ENCODE assay signal across 22 cellular contexts in the genomic region with DNA sequence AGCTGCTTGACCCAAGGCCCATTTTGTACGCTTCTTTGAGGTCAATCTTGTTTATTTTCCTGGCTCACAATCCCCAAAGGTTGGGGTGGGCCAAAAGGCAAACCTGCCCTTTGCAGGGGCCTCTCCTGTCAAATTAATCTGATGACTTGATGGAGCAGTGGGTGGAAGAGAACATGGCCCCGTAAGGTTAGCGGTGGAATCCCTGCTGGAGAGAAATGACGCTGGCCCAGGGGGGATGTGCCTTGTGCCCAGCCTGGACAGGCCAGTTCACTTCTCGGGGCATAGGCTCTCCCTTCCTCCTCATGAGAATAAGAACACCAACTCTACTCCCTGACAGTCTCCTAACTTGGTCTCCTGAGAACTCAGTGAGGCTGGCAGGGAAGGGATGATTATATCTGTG. TPM values are rescaled to one million over a fixed set of nuclear protein-coding genes. Genes with fewer than 3 reads are reported as not detected.
DNase-seq lines count a peak whose midpoint lies in the region; ATAC-seq, FAIRE-seq and TF ChIP-seq lines count a peak whose summit lies in the region.
"Had no signal": no experiment of that assay in that cellular context is flagged by ENCODE, and none has a peak within 500 bp of the region (broad histone marks: within the 10 kb centered on the region; RNA-seq: fewer than 3 reads in every experiment).

No MANE protein-coding gene starts in this region.

- TF ChIP-seq EP300 in HepG2 (IDR thresholded peaks at IDR 0.05; ENCODE audit: low read depth in 2 of 2, low read length in 2 of 2) (no peak), HepG2 (CRISPR knock-in tag; IDR thresholded peaks at IDR 0.05; ENCODE audit: borderline replicate concordance) (no peak)

- CTCF ChIA-PET in HepG2 (lab: Yijun Ruan, JAX; ENCODE audit: low intra/inter-chr PET ratio, low total read pairs) = no interaction called here

- intact Hi-C loops in HepG2 (cut with micrococcal nuclease; ENCODE audit: unreplicated experiment) = no loop called here

- TF ChIP-seq POLR2A in HepG2 (IDR thresholded peaks at IDR 0.05; ENCODE audit: insufficient read depth in 1 of 2, low read depth in 2 of 2, low read length in 2 of 2) = no peak

- H4K20me1 ChIP-seq in HepG2 (ENCODE audit: insufficient read depth, low read length) = no peaks in the 10 kb centered on the region
- H4K20me1 ChIP-seq: BLaER1 had no signal

- POLR2A ChIA-PET in HepG2 (lab: Yijun Ruan, JAX) = no interaction called here

- H3K4me3 ChIP-seq in liver (ENCODE audit: low read depth in 1 of 3, low read length in 3 of 3) (no peak overlapping the region), HepG2 (replicated peaks in 1 of 3; ENCODE audit: insufficient read depth in 1 of 3, low read depth in 2 of 3, low read length in 3 of 3) (no peak overlapping the region), skeletal muscle satellite cell (ENCODE audit: low read length) (no peak overlapping the region)
- H3K4me3 ChIP-seq: BLaER1, GM23248, pancreas, transverse colon had no signal

- H3K36me3 ChIP-seq in liver (ENCODE audit: control insufficient read depth in 4 of 4, insufficient read depth in 3 of 4, low read depth in 1 of 4, low read length in 3 of 4) = no peaks in the 10 kb centered on the region
- no peaks in the 10 kb centered on the region for H3K36me3 ChIP-seq in HepG2 (replicated peaks in 1 of 2; ENCODE audit: control insufficient read depth in 1 of 2, insufficient read depth in 2 of 2, low read length in 2 of 2)
- no peaks in the 10 kb centered on the region for H3K36me3 ChIP-seq in skeletal muscle satellite cell (ENCODE audit: insufficient read depth, low read length)
- H3K36me3 ChIP-seq: BLaER1, pancreas, transverse colon had no signal

- no peak for DNase-seq in HepG2 (ENCODE audit: low spot score)
- no peak for DNase-seq in NK-92 (lab: John Stamatoyannopoulos, UW; ENCODE audit: unreplicated experiment)
- DNase-seq in AG08396 (ENCODE audit: low spot score) = no peak
- DNase-seq in NCI-H510A (lab: John Stamatoyannopoulos, UW) = no peak
- DNase-seq: activated CD8-positive, alpha-beta T cell treated with anti-CD3 and anti-CD28 coated beads for 36 hours; activated T-cell treated with anti-CD3 and anti-CD28 coated beads, Interleukin-2, amount 50 U/mL, for 1 hour; amniotic stem cell; COR-L47; effector CD8-positive, alpha-beta T cell; naive thymus-derived CD4-positive, alpha-beta T cell; NCI-H748 treated with DMSO at 0.1 percent for 48 hours; OCI-M1; pancreas; T1000; transverse colon had no signal

- no peak overlapping the region for H3K4me2 ChIP-seq in HepG2 (ENCODE audit: low read depth, low read length)
- peak overlapping the region; percentile 2 for H3K4me2 ChIP-seq in skeletal muscle satellite cell (ENCODE audit: low read length)
- H3K4me2 ChIP-seq: BLaER1 had no signal

- ATAC-seq in HepG2 = no peak
- ATAC-seq in HG03280 (IDR thresholded peaks at IDR 0.05; ENCODE audit: unreplicated experiment) = no peak
- ATAC-seq: activated CD8-positive, alpha-beta T cell treated with anti-CD3 and anti-CD28 coated beads for 36 hours; naive thymus-derived CD4-positive, alpha-beta T cell; pancreas had no signal

- H3K27me3 ChIP-seq in liver (ENCODE audit: control insufficient read depth in 4 of 4, insufficient read depth in 4 of 4, low read length in 3 of 4) = no peaks in the 10 kb centered on the region
- peaks cover 0 to 12% of the 10 kb centered on the region in 2 experiments; a peak in 2 of 5 replicates for H3K27me3 ChIP-seq in HepG2 (ENCODE audit: control insufficient read depth in 1 of 2, insufficient read depth in 2 of 2, low read length in 2 of 2)
- H3K27me3 ChIP-seq in layer of hippocampus (ENCODE audit: control insufficient read depth, insufficient read depth, low read length) = no peaks in the 10 kb centered on the region
- no peaks in the 10 kb centered on the region for H3K27me3 ChIP-seq in skeletal muscle satellite cell (ENCODE audit: control insufficient read depth, insufficient read depth, low read length)
- H3K27me3 ChIP-seq: BLaER1, pancreas, transverse colon had no signal

- no peak for TF ChIP-seq RAD21 in liver (IDR thresholded peaks at IDR 0.05)
- no peak for TF ChIP-seq RAD21 in HepG2 (CRISPR knock-in tag; IDR thresholded peaks at IDR 0.05)

- H3K4me1 ChIP-seq in liver (ENCODE audit: control insufficient read depth in 4 of 4, insufficient read depth in 4 of 4, low read length in 3 of 4) = peaks cover 5 to 13% (median 6%) of the 10 kb centered on the region in 4 donors
- H3K4me1 ChIP-seq in HepG2 (ENCODE audit: insufficient read depth, low read length) = no peaks in the 10 kb centered on the region
- H3K4me1 ChIP-seq in skeletal muscle satellite cell (ENCODE audit: control insufficient read depth, insufficient read depth, low read length) = peaks cover 56% of the 10 kb centered on the region

- H2AFZ ChIP-seq in HepG2 (ENCODE audit: low read length) = no peak overlapping the region
- H2AFZ ChIP-seq: GM23248 had no signal

- no peaks in the 10 kb centered on the region for H3K79me2 ChIP-seq in HepG2 (ENCODE audit: insufficient read depth, low read length)

- H3K27ac ChIP-seq in liver (ENCODE audit: low read depth in 1 of 2, low read length in 2 of 2) (no peak overlapping the region), HepG2 (ENCODE audit: extremely low read length, insufficient read depth, low read length) (no peak overlapping the region), layer of hippocampus (ENCODE audit: low read depth, low read length) (peak overlapping the region; percentile 95)
- H3K27ac ChIP-seq: BLaER1, GM23248, transverse colon had no signal

- TF ChIP-seq CTCF in liver (IDR thresholded peaks at IDR 0.05; ENCODE audit: low read depth, low read length, missing input control) (no peak), HepG2 (CRISPR knock-in tag; IDR thresholded peaks at IDR 0.05) (no peak)

- no TSS peak for BruUV-seq in HepG2 (replicated peaks; lab: Mats Ljungman, UMichigan)

- FAIRE-seq in HepG2 (lab: Jason Lieb, UNC) = no peak
- FAIRE-seq: keratinocyte, pancreas had no signal

- 68% methylated on average over 5 of the region's 5 CpGs for WGBS in liver
- 56% methylated on average over 5 of the region's 5 CpGs for WGBS in HepG2 (ENCODE audit: low lambda C conversion rate)

- H3K9ac ChIP-seq in liver (ENCODE audit: low read depth in 1 of 2, low read length in 2 of 2) (no peak overlapping the region), HepG2 (ENCODE audit: insufficient read depth, low read depth, low read length) (no peak overlapping the region), skeletal muscle satellite cell (ENCODE audit: low read depth, low read length) (peak overlapping the region; percentile 0)
- H3K9ac ChIP-seq: BLaER1, GM23248 had no signal

- H3K9me3 ChIP-seq in liver (ENCODE audit: control insufficient read depth in 4 of 4, low read length in 3 of 4) (no peaks in the 10 kb centered on the region), HepG2 (ENCODE audit: low read length) (no peaks in the 10 kb centered on the region), skeletal muscle satellite cell (replicated peaks; ENCODE audit: low read length) (no peaks in the 10 kb centered on the region)
- H3K9me3 ChIP-seq: pancreas, transverse colon had no signal

- in situ Hi-C loops in HepG2 (cut with HindIII; ENCODE audit: extremely low pct_ligation_motif_present, low pct_unique_long_range_greater_than_20kb) = no loop called here

TF ChIP-seq in liver, 16 proteins besides CTCF, POLR2A, EP300 and RAD21:
- TF ChIP-seq NR2F2 (IDR thresholded peaks at IDR 0.05) (peak; percentile 72), YY1 (IDR thresholded peaks at IDR 0.05) (no peak)

TF ChIP-seq in HepG2, 621 proteins besides CTCF, POLR2A, EP300 and RAD21 (continues in another document):
- no peak for TF ChIP-seq SP4 (CRISPR knock-in tag; IDR thresholded peaks at IDR 0.05)
- TF ChIP-seq TBL1XR1 (IDR thresholded peaks at IDR 0.05; ENCODE audit: borderline replicate concordance, low read length, partially characterized antibody) = no peak
- TF ChIP-seq SMAD1 (CRISPR knock-in tag; IDR thresholded peaks at IDR 0.05; ENCODE audit: borderline replicate concordance, low read depth) = no peak
- no peak for TF ChIP-seq REPIN1 (CRISPR knock-in tag; IDR thresholded peaks at IDR 0.05; ENCODE audit: borderline replicate concordance, low read depth)
- TF ChIP-seq, protein P1, sequence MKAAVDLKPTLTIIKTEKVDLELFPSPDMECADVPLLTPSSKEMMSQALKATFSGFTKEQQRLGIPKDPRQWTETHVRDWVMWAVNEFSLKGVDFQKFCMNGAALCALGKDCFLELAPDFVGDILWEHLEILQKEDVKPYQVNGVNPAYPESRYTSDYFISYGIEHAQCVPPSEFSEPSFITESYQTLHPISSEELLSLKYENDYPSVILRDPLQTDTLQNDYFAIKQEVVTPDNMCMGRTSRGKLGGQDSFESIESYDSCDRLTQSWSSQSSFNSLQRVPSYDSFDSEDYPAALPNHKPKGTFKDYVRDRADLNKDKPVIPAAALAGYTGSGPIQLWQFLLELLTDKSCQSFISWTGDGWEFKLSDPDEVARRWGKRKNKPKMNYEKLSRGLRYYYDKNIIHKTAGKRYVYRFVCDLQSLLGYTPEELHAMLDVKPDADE (CRISPR knock-in tag; IDR thresholded peaks at IDR 0.05) = no peak

RNA-seq across cellular contexts. Expression of a gene that starts 40.5 kb away (rescaled TPM):
- total RNA-seq in liver = 10 to 100 TPM in 1 of 2 donors, 1 to 10 TPM in 1; 9.6 to 11.1 TPM
- 10 to 100 TPM in 1 of 2 donors, 1 to 10 TPM in 1; 3.9 to 11.1 TPM for polyA plus RNA-seq in liver
- total RNA-seq in HepG2 (2016; rRNA removed; fragmentation: Illumina TruSeq; extraction: Trizol) = 13.4 and 16.0 TPM in 2 replicates
- total RNA-seq in HepG2 (2016; cell fraction: cytosol; rRNA removed; fragmentation: Illumina TruSeq; extraction: Trizol; ENCODE audit: low read depth) = 1.5 and 2.5 TPM in 2 replicates
- total RNA-seq in HepG2 (2016; cell fraction: insoluble cytoplasmic fraction; rRNA removed; fragmentation: Illumina TruSeq; extraction: Trizol) = 13.4 and 14.5 TPM in 2 replicates
- 8.6 and 8.8 TPM in 2 replicates for total RNA-seq in HepG2 (2016; cell fraction: membrane; rRNA removed; fragmentation: Illumina TruSeq; extraction: Trizol)
- total RNA-seq in HepG2 (2016; cell fraction: nucleus; rRNA removed; fragmentation: Illumina TruSeq; extraction: Trizol) = 8.3 and 9.9 TPM in 2 replicates
- polyA plus RNA-seq in HepG2 (2011; rRNA removed) = 12.7 and 13.7 TPM in 2 replicates
- 11.3 and 13.6 TPM in 2 replicates for polyA plus RNA-seq in HepG2 (2011; cell fraction: cytosol; rRNA removed)
- 16.2 and 18.1 TPM in 2 replicates for polyA plus RNA-seq in HepG2 (2011; cell fraction: nucleus; rRNA removed)
- 8.9 and 9.1 TPM in 2 replicates for polyA plus RNA-seq in HepG2 (2012)
- polyA plus RNA-seq in HepG2 (2016; cell fraction: cytosol; fragmentation: Illumina TruSeq; extraction: Trizol; ENCODE audit: low read depth) = 1.5 and 1.6 TPM in 2 replicates
- 19.1 and 21.4 TPM in 2 replicates for polyA plus RNA-seq in HepG2 (2016; cell fraction: insoluble cytoplasmic fraction; fragmentation: Illumina TruSeq; extraction: Trizol; ENCODE audit: low read depth)
- polyA plus RNA-seq in HepG2 (2016; cell fraction: membrane; fragmentation: Illumina TruSeq; extraction: Trizol; ENCODE audit: low read depth) = 6.0 and 6.2 TPM in 2 replicates
- polyA plus RNA-seq in HepG2 (2016; cell fraction: nucleus; fragmentation: Illumina TruSeq; extraction: Trizol; ENCODE audit: insufficient read depth, low read depth) = 16.8 and 17.0 TPM in 2 replicates
- 15.9 and 27.8 TPM in 2 replicates for polyA minus RNA-seq in HepG2 (2011; rRNA and poly(A)+ RNA removed; ENCODE audit: low replicate concordance)
- polyA minus RNA-seq in HepG2 (2011; cell fraction: cytosol; rRNA and poly(A)+ RNA removed) = 14.3 and 14.7 TPM in 2 replicates
- 12.6 and 12.7 TPM in 2 replicates for polyA minus RNA-seq in HepG2 (2011; cell fraction: nucleus; rRNA and poly(A)+ RNA removed)
- total RNA-seq in skeletal muscle satellite cell (2012; rRNA removed) = 12.9 and 33.9 TPM in 2 replicates
